ENCODE assay signal across 10 cellular contexts in the genomic region with DNA sequence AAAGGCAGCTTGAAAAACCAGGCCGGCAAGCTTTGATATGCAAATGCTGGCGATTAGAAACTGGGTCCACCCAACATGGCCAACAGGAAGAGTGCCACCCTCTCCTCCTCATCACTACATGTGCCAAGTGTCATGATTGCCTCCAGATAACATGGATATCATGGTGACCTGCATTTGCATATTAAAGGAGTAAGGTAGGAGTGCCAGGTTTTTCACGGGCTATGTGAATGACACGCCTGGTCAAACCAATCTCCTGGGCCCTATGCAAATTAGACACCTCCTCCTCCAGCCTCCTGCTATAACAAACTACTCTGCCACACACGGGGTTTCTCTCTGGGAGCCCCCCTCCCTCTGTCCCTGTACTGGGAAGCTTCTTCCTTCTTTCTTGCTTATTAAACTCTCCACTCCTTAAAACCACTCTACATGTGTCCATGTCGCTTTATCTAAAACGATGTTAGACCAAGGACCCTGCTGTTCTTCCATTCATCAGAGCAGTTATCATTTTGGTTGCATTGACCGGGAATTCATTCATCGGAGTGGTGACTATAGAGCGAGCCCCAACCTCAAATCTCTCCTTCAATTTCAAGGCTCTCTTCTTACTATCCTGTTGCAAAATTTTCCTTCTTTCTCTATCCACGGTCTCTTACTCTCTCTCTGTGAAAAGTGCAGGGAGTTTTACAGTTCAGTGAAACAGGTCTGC. TPM values are rescaled to one million over a fixed set of nuclear protein-coding genes. Genes with fewer than 3 reads are reported as not detected.
DNase-seq lines count a peak whose midpoint lies in the region; ATAC-seq and TF ChIP-seq lines count a peak whose summit lies in the region.
"Had no signal": no experiment of that assay in that cellular context is flagged by ENCODE, and none has a peak within 500 bp of the region (broad histone marks: within the 10 kb centered on the region; RNA-seq: fewer than 3 reads in every experiment).

No MANE protein-coding gene starts in this region.

- H3K27ac Mint-ChIP-seq in central memory CD8-positive, alpha-beta T cell (ENCODE audit: low read depth) = peak overlapping the region; percentile 78
- H3K27ac Mint-ChIP-seq in naive thymus-derived CD8-positive, alpha-beta T cell = peak overlapping the region in 7 of 10 donors; percentile 54 to 93 (median 86)

- no peaks in the 10 kb centered on the region for H3K9me2 ChIP-seq in DOHH2 (replicated peaks; ENCODE audit: control insufficient read depth, low read length)
- H3K9me2 ChIP-seq in PC-9 (ENCODE audit: insufficient read depth) = 0 out of 2 replicates have a peak, but pooled peaks cover 3% of the 10 kb centered on the region

- H3K4me3 ChIP-seq in DOHH2 (ENCODE audit: low read length) (no peak overlapping the region), HUES64 (ENCODE audit: low read length) (peak overlapping the region; percentile 61), PC-9 (no peak overlapping the region)

- no peaks in the 10 kb centered on the region for H3K79me2 ChIP-seq in DOHH2 (ENCODE audit: control insufficient read depth, low read length)
- no peaks in the 10 kb centered on the region for H3K79me2 ChIP-seq in PC-9 (ENCODE audit: low read depth)

- no peaks in the 10 kb centered on the region; the same call in 1 of the 2 replicates for H3K36me3 ChIP-seq in DOHH2 (ENCODE audit: control insufficient read depth, low read length)
- H3K36me3 ChIP-seq in HUES64 (ENCODE audit: insufficient read depth, low read length) = no peaks in the 10 kb centered on the region
- no peaks in the 10 kb centered on the region for H3K36me3 ChIP-seq in PC-9 (ENCODE audit: low read depth)

- peak overlapping the region; percentile 22; the same call in 1 of the 2 replicates for H3K9ac ChIP-seq in HUES64 (ENCODE audit: low read depth, low read length)

- H3K4me1 Mint-ChIP-seq in central memory CD8-positive, alpha-beta T cell = peaks cover 24% of the 10 kb centered on the region
- peaks cover 26 to 46% (median 37%) of the 10 kb centered on the region in 4 donors for H3K4me1 Mint-ChIP-seq in naive thymus-derived CD8-positive, alpha-beta T cell

- CTCF ChIA-PET in PC-9 (lab: Charles Lee) = interaction anchor here (0.5 to 0.7 kb wide), 8 partner anchors 18 to 660 kb away, joined by 3 to 8 read pairs (median 4); no protein-coding TSS in a partner anchor

- H3K4me1 ChIP-seq in DOHH2 (ENCODE audit: control insufficient read depth, low read length) (peaks cover 8% of the 10 kb centered on the region), HUES64 (ENCODE audit: insufficient read depth, low read length) (peaks cover 18% of the 10 kb centered on the region), PC-9 (replicated peaks; ENCODE audit: insufficient read depth) (no peaks in the 10 kb centered on the region)

- no peak for DNase-seq in central memory CD8-positive, alpha-beta T cell (ENCODE audit: low spot score in 2 of 2)
- no peak for DNase-seq in naive thymus-derived CD8-positive, alpha-beta T cell
- no peak for DNase-seq in PC-9
- DNase-seq in A172 (ENCODE audit: low spot score) = no peak

- H3K27me3 Mint-ChIP-seq in central memory CD8-positive, alpha-beta T cell = peaks cover 40% of the 10 kb centered on the region
- H3K27me3 Mint-ChIP-seq in naive thymus-derived CD8-positive, alpha-beta T cell = peaks cover 4 to 10% (median 7%) of the 10 kb centered on the region in 5 donors

- no peaks in the 10 kb centered on the region for H3K9me3 Mint-ChIP-seq in central memory CD8-positive, alpha-beta T cell
- H3K9me3 Mint-ChIP-seq in naive thymus-derived CD8-positive, alpha-beta T cell = no peaks in the 10 kb centered on the region

- H2AFZ ChIP-seq in PC-9 = no peak overlapping the region

- no peaks in the 10 kb centered on the region for H4K20me1 ChIP-seq in DOHH2 (ENCODE audit: control insufficient read depth, insufficient read depth, low read depth, low read length)
- no peaks in the 10 kb centered on the region for H4K20me1 ChIP-seq in PC-9 (ENCODE audit: insufficient read depth)

- H3K36me3 Mint-ChIP-seq in central memory CD8-positive, alpha-beta T cell (ENCODE audit: insufficient read depth) = peaks cover 3% of the 10 kb centered on the region
- peaks cover 0 to 7% (median 7%) of the 10 kb centered on the region in 3 donors for H3K36me3 Mint-ChIP-seq in naive thymus-derived CD8-positive, alpha-beta T cell

- H3K27ac ChIP-seq in DOHH2 (ENCODE audit: low read depth, low read length) (no peak overlapping the region), HUES64 (ENCODE audit: low read depth, low read length) (no peak overlapping the region), PC-9 (no peak overlapping the region)

- ATAC-seq in central memory CD8-positive, alpha-beta T cell (replicated peaks; ENCODE audit: extremely low read depth, poor library complexity, severe bottlenecking) = no peak
- no peak for ATAC-seq in naive thymus-derived CD8-positive, alpha-beta T cell
- ATAC-seq in GM19351 (IDR thresholded peaks at IDR 0.05; ENCODE audit: unreplicated experiment) (no peak), HG02970 (IDR thresholded peaks at IDR 0.05; ENCODE audit: low FRiP score, unreplicated experiment) (no peak)

- TF ChIP-seq CTCF in DOHH2 (IDR thresholded peaks at IDR 0.05; ENCODE audit: low read depth, low read length, poor library complexity, severe bottlenecking) (no peak), PC-9 (conservative IDR thresholded peaks at IDR 0.05) (no peak)

- H3K4me2 ChIP-seq in DOHH2 (ENCODE audit: low read length) (peak overlapping the region; percentile 42), PC-9 (no peak overlapping the region)

- H3K9me3 ChIP-seq in DOHH2 (ENCODE audit: control insufficient read depth, insufficient read depth, low read length) = no peaks in the 10 kb centered on the region
- no peaks in the 10 kb centered on the region for H3K9me3 ChIP-seq in HUES64 (ENCODE audit: insufficient read depth, low read depth, low read length)
- no peaks in the 10 kb centered on the region for H3K9me3 ChIP-seq in PC-9 (ENCODE audit: insufficient read depth, low read depth)

- no TSS peak for BruUV-seq in PC-9 (replicated peaks; lab: Mats Ljungman, UMichigan)

- H3F3A ChIP-seq in DOHH2 (ENCODE audit: control insufficient read depth, insufficient read depth) (no peaks in the 10 kb centered on the region), PC-9 (ENCODE audit: insufficient read depth, low read depth) (no peaks in the 10 kb centered on the region)

- H3K27me3 ChIP-seq in DOHH2 (ENCODE audit: control insufficient read depth, low read length) (peaks cover 17% of the 10 kb centered on the region), HUES64 (ENCODE audit: insufficient read depth, low read length) (no peaks in the 10 kb centered on the region), PC-9 (ENCODE audit: insufficient read depth, low read depth) (no peaks in the 10 kb centered on the region)

- POLR2A ChIA-PET in naive thymus-derived CD8-positive, alpha-beta T cell (lab: Charles Lee) = no interaction called here
- POLR2A ChIA-PET in PC-9 (lab: Charles Lee; ENCODE audit: unreplicated experiment) = no interaction called here

- 3% methylated on average over 11 of the region's 11 CpGs for WGBS in HUES64

- intact Hi-C loops in PC-9 (cut with micrococcal nuclease; ENCODE audit: unreplicated experiment) = loop anchor here (1.0 to 2.0 kb wide), 7 partner anchors 50 to 694 kb away; a partner anchor contains a TSS

- peak overlapping the region; percentile 76 for H3K4me3 Mint-ChIP-seq in central memory CD8-positive, alpha-beta T cell
- peak overlapping the region; percentile 65 to 90 (median 76) for H3K4me3 Mint-ChIP-seq in naive thymus-derived CD8-positive, alpha-beta T cell

RNA-seq across cellular contexts. Expression of a gene that starts 27.5 kb away (rescaled TPM):
- polyA plus RNA-seq in HUES64 (2013, experiment 1 of 2) = not detected
- polyA plus RNA-seq in HUES64 (2013, experiment 2 of 2) = not detected
- not detected for total RNA-seq in naive thymus-derived CD8-positive, alpha-beta T cell
- not detected for polyA plus RNA-seq in naive thymus-derived CD8-positive, alpha-beta T cell
- total RNA-seq in PC-9 (2021) = not detected in 2 replicates
- total RNA-seq in A172 (2014; rRNA removed; shearing (Covaris generic)) = not detected in 2 replicates
- total RNA-seq: HT1080, liver had no signal
- polyA plus RNA-seq: liver had no signal

RNA-seq across cellular contexts. Expression of a gene that starts 57.4 kb away (rescaled TPM):
- 23.4 TPM for polyA plus RNA-seq in HUES64 (2013, experiment 1 of 2)
- 24.5 TPM for polyA plus RNA-seq in HUES64 (2013, experiment 2 of 2)
- not detected for total RNA-seq in naive thymus-derived CD8-positive, alpha-beta T cell
- not detected for polyA plus RNA-seq in naive thymus-derived CD8-positive, alpha-beta T cell
- not detected in 2 replicates for total RNA-seq in PC-9 (2021)
- not detected in 2 replicates for total RNA-seq in A172 (2014; rRNA removed; shearing (Covaris generic))
- total RNA-seq: HT1080, liver had no signal
- polyA plus RNA-seq: liver had no signal
